ENCODE assay signal across 1 cellular context in genomic region chr17:40963838-40964237, GRCh38.
TF ChIP-seq lines count a peak whose summit lies in the region.

No MANE protein-coding gene starts in this region.

TF ChIP-seq in HCT116, 20 proteins besides CTCF, POLR2A, EP300 and RAD21:
- TF ChIP-seq YY1 (IDR thresholded peaks at IDR 0.05; ENCODE audit: extremely low read depth, insufficient replicate concordance, low read depth, low read length): no peak
- no peak for TF ChIP-seq EZH2 (IDR thresholded peaks at IDR 0.05)
- no peak for TF ChIP-seq CEBPB (IDR thresholded peaks at IDR 0.05; ENCODE audit: low read depth)
- no peak for TF ChIP-seq SP1 (IDR thresholded peaks at IDR 0.05; ENCODE audit: low read depth)
